In the genomic region with DNA sequence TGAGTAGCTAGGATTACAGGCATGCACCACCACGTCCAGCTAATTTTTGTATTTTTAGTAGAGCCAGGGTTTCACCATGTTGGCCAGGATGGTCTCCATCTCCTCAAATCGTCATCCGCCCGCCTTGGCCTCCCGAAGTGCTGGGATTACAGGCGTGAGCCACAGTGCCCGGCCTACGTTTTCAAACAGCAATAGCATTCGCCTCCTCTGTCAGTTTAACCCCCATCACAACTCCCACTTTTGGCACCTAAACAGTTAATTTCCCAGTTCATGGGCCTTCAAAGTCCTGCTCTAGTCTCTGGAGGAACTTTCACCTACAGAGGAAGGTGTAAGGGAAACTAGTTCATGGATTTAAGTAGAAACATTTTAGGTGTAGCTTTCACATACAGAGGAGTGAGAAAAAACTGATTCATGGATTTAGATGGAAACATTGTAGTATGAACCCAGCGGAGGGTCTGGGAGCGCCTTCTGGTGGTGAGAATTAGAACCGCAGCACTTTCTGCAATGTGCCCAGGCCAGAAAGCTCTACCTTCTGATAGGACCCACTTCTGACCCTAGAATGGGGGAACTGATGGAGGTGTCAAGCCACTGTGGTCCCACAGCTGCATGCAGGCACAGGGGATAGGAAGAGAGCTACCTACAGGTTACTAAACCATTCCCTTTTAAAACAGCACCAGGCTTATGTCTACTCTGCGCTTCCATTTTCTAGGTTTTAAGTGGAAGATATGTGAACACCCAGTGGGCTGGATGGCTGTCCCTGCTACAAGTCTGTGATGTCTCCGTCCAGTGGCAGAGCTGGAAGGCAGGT, we compare ENCODE assay signal across 9 cellular contexts. TPM values are rescaled to one million over a fixed set of nuclear protein-coding genes. Genes with fewer than 3 reads are reported as not detected.
DNase-seq lines count a peak whose midpoint lies in the region; ATAC-seq and TF ChIP-seq lines count a peak whose summit lies in the region.
"Had no signal": no experiment of that assay in that cellular context is flagged by ENCODE, and none has a peak within 500 bp of the region (broad histone marks: within the 10 kb centered on the region; RNA-seq: fewer than 3 reads in every experiment).

No MANE protein-coding gene starts in this region.

- H3K27me3 Mint-ChIP-seq in activated T-helper 2 cell treated with anti-CD3 and anti-CD28 coated beads, Interferon-gamma antibody, Interleukin-2, Interleukin-4, amounts not matched to agents 10 μg/mL and 5 μg/mL and 100 μg/mL, durations not matched to agents 14 hours and 24 hours and 36 hours (ENCODE audit: low read depth), result peaks cover 9% of the 10 kb centered on the region
- H3K27me3 Mint-ChIP-seq: activated naive CD4-positive, alpha-beta T cell treated with anti-CD3 and anti-CD28 coated beads, Interleukin-2, amount 50 U/mL, for 24 hours had no signal

- no peaks in the 10 kb centered on the region for H3K36me3 ChIP-seq in RWPE2 (ENCODE audit: low read depth)
- no peaks in the 10 kb centered on the region for H3K36me3 ChIP-seq in ovary
- no peaks in the 10 kb centered on the region for H3K36me3 ChIP-seq in tibial nerve

- no peaks in the 10 kb centered on the region for H3K36me3 Mint-ChIP-seq in activated T-helper 2 cell treated with anti-CD3 and anti-CD28 coated beads, Interferon-gamma antibody, Interleukin-2, Interleukin-4, amounts not matched to agents 10 μg/mL and 5 μg/mL and 100 μg/mL, durations not matched to agents 14 hours and 24 hours and 36 hours (ENCODE audit: low read depth)
- H3K36me3 Mint-ChIP-seq: activated naive CD4-positive, alpha-beta T cell treated with anti-CD3 and anti-CD28 coated beads, Interleukin-2, amount 50 U/mL, for 24 hours had no signal

- H3K4me1 Mint-ChIP-seq in activated T-helper 2 cell treated with anti-CD3 and anti-CD28 coated beads, Interferon-gamma antibody, Interleukin-2, Interleukin-4, amounts not matched to agents 10 μg/mL and 5 μg/mL and 100 μg/mL, durations not matched to agents 14 hours and 24 hours and 36 hours (ENCODE audit: low read depth), result peaks cover 35% of the 10 kb centered on the region

- H3K27me3 ChIP-seq in RWPE2 (ENCODE audit: insufficient read depth, poor library complexity, severe bottlenecking), result no peaks in the 10 kb centered on the region
- H3K27me3 ChIP-seq in foreskin keratinocyte, result no peaks in the 10 kb centered on the region
- H3K27me3 ChIP-seq in ovary, result no peaks in the 10 kb centered on the region
- no peaks in the 10 kb centered on the region for H3K27me3 ChIP-seq in tibial nerve

- WGBS in ovary, 3 donors, result 56 to 59% (median 56%) methylated on average over 14 of the region's 14 CpGs
- 48 to 50% methylated on average over 14 of the region's 14 CpGs for WGBS in tibial nerve, 2 donors

- H3K9me3 ChIP-seq in RWPE2 (ENCODE audit: severe bottlenecking) (no peaks in the 10 kb centered on the region), ovary (no peaks in the 10 kb centered on the region), tibial nerve (no peaks in the 10 kb centered on the region)

- TF ChIP-seq EP300 in Ishikawa (IDR thresholded peaks at IDR 0.05; ENCODE audit: borderline replicate concordance) (no peak), ovary (IDR thresholded peaks at IDR 0.05) (no peak), tibial nerve (IDR thresholded peaks at IDR 0.05) (no peak)

- peaks cover 4% of the 10 kb centered on the region for H3K4me1 ChIP-seq in RWPE2 (ENCODE audit: insufficient read depth, poor library complexity, severe bottlenecking)
- H3K4me1 ChIP-seq in foreskin keratinocyte, result no peaks in the 10 kb centered on the region
- no peaks in the 10 kb centered on the region for H3K4me1 ChIP-seq in ovary (ENCODE audit: insufficient read depth)
- H3K4me1 ChIP-seq in tibial nerve, result peaks cover 0 to 57% (median 6%) of the 10 kb centered on the region in 4 donors

- peak; percentile 45 for ATAC-seq in RWPE2 (ENCODE audit: low read depth)
- ATAC-seq in foreskin keratinocyte, result peak; percentile 24
- ATAC-seq in GM18511 (IDR thresholded peaks at IDR 0.05; ENCODE audit: unreplicated experiment), result no peak

- H3K4me3 Mint-ChIP-seq in activated T-helper 2 cell treated with anti-CD3 and anti-CD28 coated beads, Interferon-gamma antibody, Interleukin-2, Interleukin-4, amounts not matched to agents 10 μg/mL and 5 μg/mL and 100 μg/mL, durations not matched to agents 14 hours and 24 hours and 36 hours (ENCODE audit: low read depth), result no peak overlapping the region
- H3K4me3 Mint-ChIP-seq: activated naive CD4-positive, alpha-beta T cell treated with anti-CD3 and anti-CD28 coated beads, Interleukin-2, amount 50 U/mL, for 24 hours had no signal

- TF ChIP-seq RAD21 in Ishikawa (IDR thresholded peaks at IDR 0.05; ENCODE audit: low read depth), result peak; percentile 99

- no peak overlapping the region for H3K27ac Mint-ChIP-seq in activated T-helper 2 cell treated with anti-CD3 and anti-CD28 coated beads, Interferon-gamma antibody, Interleukin-2, Interleukin-4, amounts not matched to agents 10 μg/mL and 5 μg/mL and 100 μg/mL, durations not matched to agents 14 hours and 24 hours and 36 hours
- H3K27ac Mint-ChIP-seq: activated naive CD4-positive, alpha-beta T cell treated with anti-CD3 and anti-CD28 coated beads, Interleukin-2, amount 50 U/mL, for 24 hours had no signal

- peak; percentile 96 for TF ChIP-seq CTCF in RWPE2 (IDR thresholded peaks at IDR 0.05; ENCODE audit: poor library complexity, severe bottlenecking)
- TF ChIP-seq CTCF in foreskin keratinocyte (conservative IDR thresholded peaks at IDR 0.05), result peak; percentile 97
- TF ChIP-seq CTCF in ovary (IDR thresholded peaks at IDR 0.05), result peak; percentile 64 to 90 (median 81)
- TF ChIP-seq CTCF in tibial nerve (IDR thresholded peaks at IDR 0.05), result peak; percentile 88 to 96 (median 92)

- DNase-seq in D341Med (ENCODE audit: low spot score), result peak; percentile 82
- DNase-seq in RWPE2 (ENCODE audit: low spot score), result no peak
- peak; percentile 62 for DNase-seq in activated T-helper 2 cell treated with anti-CD3 and anti-CD28 coated beads, Interferon-gamma antibody, Interleukin-2, Interleukin-4, amounts not matched to agents 10 μg/mL and 5 μg/mL and 100 μg/mL, durations not matched to agents 14 hours and 24 hours and 36 hours (ENCODE audit: low spot score)
- DNase-seq in foreskin keratinocyte, result peak in 1 of 2 donors; percentile 47
- DNase-seq in ovary, result peak; percentile 49 to 82 (median 80)
- DNase-seq in tibial nerve (ENCODE audit: low spot score in 2 of 2), result peak; percentile 72 to 89

- H3K27ac ChIP-seq in RWPE2 (ENCODE audit: poor library complexity, severe bottlenecking) (no peak overlapping the region), foreskin keratinocyte (no peak overlapping the region), ovary (no peak overlapping the region), tibial nerve (no peak overlapping the region)

- intact Hi-C loops in activated T-helper 2 cell treated with anti-CD3 and anti-CD28 coated beads, Interferon-gamma antibody, Interleukin-2, Interleukin-4, amounts not matched to agents 10 μg/mL and 5 μg/mL and 100 μg/mL, durations not matched to agents 14 hours and 24 hours and 36 hours (cut with micrococcal nuclease), result loop anchor here (1.0 kb wide), 1 partner anchor 97 kb away; no protein-coding TSS in a partner anchor
- intact Hi-C loops in ovary (cut with DNase I), result no loop called here

- no peak for TF ChIP-seq POLR2A in ovary (IDR thresholded peaks at IDR 0.05)
- TF ChIP-seq POLR2A in tibial nerve (IDR thresholded peaks at IDR 0.05), result no peak

- H3K9me3 Mint-ChIP-seq in activated T-helper 2 cell treated with anti-CD3 and anti-CD28 coated beads, Interferon-gamma antibody, Interleukin-2, Interleukin-4, amounts not matched to agents 10 μg/mL and 5 μg/mL and 100 μg/mL, durations not matched to agents 14 hours and 24 hours and 36 hours, result no peaks in the 10 kb centered on the region
- H3K9me3 Mint-ChIP-seq: activated naive CD4-positive, alpha-beta T cell treated with anti-CD3 and anti-CD28 coated beads, Interleukin-2, amount 50 U/mL, for 24 hours had no signal

- H3K4me3 ChIP-seq in RWPE2 (ENCODE audit: severe bottlenecking) (no peak overlapping the region), ovary (no peak overlapping the region), tibial nerve (no peak overlapping the region)

TF ChIP-seq in Ishikawa, 13 proteins besides CTCF, POLR2A, EP300 and RAD21:
- TF ChIP-seq, protein P1, sequence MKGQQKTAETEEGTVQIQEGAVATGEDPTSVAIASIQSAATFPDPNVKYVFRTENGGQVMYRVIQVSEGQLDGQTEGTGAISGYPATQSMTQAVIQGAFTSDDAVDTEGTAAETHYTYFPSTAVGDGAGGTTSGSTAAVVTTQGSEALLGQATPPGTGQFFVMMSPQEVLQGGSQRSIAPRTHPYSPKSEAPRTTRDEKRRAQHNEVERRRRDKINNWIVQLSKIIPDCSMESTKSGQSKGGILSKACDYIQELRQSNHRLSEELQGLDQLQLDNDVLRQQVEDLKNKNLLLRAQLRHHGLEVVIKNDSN (IDR thresholded peaks at IDR 0.05), result no peak
- TF ChIP-seq, protein P2, sequence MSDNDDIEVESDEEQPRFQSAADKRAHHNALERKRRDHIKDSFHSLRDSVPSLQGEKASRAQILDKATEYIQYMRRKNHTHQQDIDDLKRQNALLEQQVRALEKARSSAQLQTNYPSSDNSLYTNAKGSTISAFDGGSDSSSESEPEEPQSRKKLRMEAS (IDR thresholded peaks at IDR 0.05), result no peak
- TF ChIP-seq TAF1 (IDR thresholded peaks at IDR 0.05; ENCODE audit: low read depth), result no peak

RNA-seq across cellular contexts. Expression of gene MEOX1, which starts 12.0 kb away (rescaled TPM):
- 1.4 and 1.8 TPM in 2 replicates for total RNA-seq in activated T-helper 2 cell treated with anti-CD3 and anti-CD28 coated beads, Interferon-gamma antibody, Interleukin-2, Interleukin-4, amounts not matched to agents 10 μg/mL and 5 μg/mL and 100 μg/mL, durations not matched to agents 14 hours and 24 hours and 36 hours
- 0.17 and 0.18 TPM in 2 replicates for total RNA-seq in foreskin keratinocyte
- polyA plus RNA-seq in foreskin keratinocyte, result 0.16 and 0.18 TPM in 2 replicates
- total RNA-seq in ovary, result 1 to 10 TPM in 4 of 7 donors, under 1 TPM in 2, not detected in 1; 0.22 to 3.8 (median 1.2) TPM
- polyA plus RNA-seq in ovary, result 1 to 10 TPM in 1 of 2 donors, under 1 TPM in 1; 0.35 to 7.7 TPM
- 10 to 100 TPM in 1 of 4 donors, 1 to 10 TPM in 3; 4.2 to 12.5 (median 5.3) TPM for total RNA-seq in tibial nerve
